In genomic region chr3:182215881-182216280, GRCh38 we compare ENCODE assay signal across 24 cellular contexts.
A peak's percentile ranks its signal among the peaks of the same experiment; 100 is the strongest.
DNase-seq lines count a peak whose midpoint lies in the region; ATAC-seq, FAIRE-seq and TF ChIP-seq lines count a peak whose summit lies in the region.
"Had no signal": no experiment of that assay in that cellular context is flagged by ENCODE, and none has a peak within 500 bp of the region (broad histone marks: within the 10 kb centered on the region; RNA-seq: fewer than 3 reads in every experiment).

No MANE protein-coding gene starts in this region.

- DNase-seq in NCI-H146 (lab: John Stamatoyannopoulos, UW): peak; percentile 44
- DNase-seq in NCI-H146 treated with DMSO at 0.1 percent for 48 hours (lab: John Stamatoyannopoulos, UW; ENCODE audit: unreplicated experiment): no peak
- no peak for DNase-seq in A549 (ENCODE audit: low read depth in 1 of 2, low spot score in 1 of 2)
- DNase-seq in IMR-90: no peak
- DNase-seq in left ventricle myocardium superior: no peak
- no peak for DNase-seq in BE2C
- DNase-seq: ACHN; Caco-2; Calu3; CD4-positive, alpha-beta T cell; CD8-positive, alpha-beta T cell; DMS 273 treated with DMSO at 0.1 percent for 48 hours; DMS153; DMS53; DMS79; DND-41; EL; GDM1 had no signal

- CTCF ChIA-PET in A549 (lab: Yijun Ruan, JAX): no interaction called here
- CTCF ChIA-PET in IMR-90 (lab: Yijun Ruan, JAX): no interaction called here

- dilution Hi-C loops in IMR-90 (cut with HindIII; ENCODE audit: low sequenced_read_pairs, unreplicated experiment): no loop called here

- H4K5ac ChIP-seq in IMR-90 (ENCODE audit: low read depth, low read length): no peak overlapping the region

- H3K4me2 ChIP-seq in A549 (no peak overlapping the region), IMR-90 (ENCODE audit: low read depth, low read length) (no peak overlapping the region)
- H3K4me2 ChIP-seq: BLaER1 treated with 17β-estradiol and CSF1 and Interleukin-3, amounts not matched to agents 10 nM and 100 nM had no signal

- no peak overlapping the region for H2BK120ac ChIP-seq in IMR-90 (ENCODE audit: low read depth, low read length)

- H2AK5ac ChIP-seq in IMR-90 (ENCODE audit: low read depth, low read length): no peak overlapping the region

- intact Hi-C loops in IMR-90 (cut with micrococcal nuclease) (no loop called here), left ventricle myocardium superior (cut with micrococcal nuclease) (no loop called here)

- no peak overlapping the region for H2BK15ac ChIP-seq in IMR-90 (ENCODE audit: low read depth, low read length)

- no peak for TF ChIP-seq EP300 in A549 (IDR thresholded peaks at IDR 0.05)

- ATAC-seq in A549: no peak
- no peak for ATAC-seq in IMR-90 (ENCODE audit: low read depth)
- no peak for ATAC-seq in left ventricle myocardium superior
- ATAC-seq: CD8-positive, alpha-beta T cell; GM12878 had no signal

- H2AK9ac ChIP-seq in IMR-90 (replicated peaks; ENCODE audit: low read depth, low read length, poor library complexity): no peak overlapping the region

- no peaks in the 10 kb centered on the region for H3K79me1 ChIP-seq in IMR-90 (ENCODE audit: low read depth in 1 of 2, low read length in 2 of 2)

- no peak overlapping the region for H3K18ac ChIP-seq in IMR-90 (ENCODE audit: low read depth, low read length)

- no peak overlapping the region for H4K8ac ChIP-seq in IMR-90 (ENCODE audit: low read depth in 2 of 2, low read length in 2 of 2)

- H2AFZ ChIP-seq in IMR-90 (replicated peaks; ENCODE audit: low read length, poor library complexity): no peak overlapping the region

- H3K9me1 ChIP-seq in IMR-90 (ENCODE audit: insufficient read depth, low read length): no peaks in the 10 kb centered on the region

- TF ChIP-seq RAD21 in A549 (conservative IDR thresholded peaks at IDR 0.05 in 1 of 2, IDR thresholded peaks at IDR 0.05 in 1 of 2) (no peak), IMR-90 (IDR thresholded peaks at IDR 0.05; ENCODE audit: low read length) (no peak)

- no peak for FAIRE-seq in A549 (lab: Jason Lieb, UNC)
- FAIRE-seq: GM12878, GM12892, GM19239 had no signal

- no peak overlapping the region for H3K23ac ChIP-seq in IMR-90 (ENCODE audit: low read depth, low read length)

- no peak overlapping the region for H3K56ac ChIP-seq in IMR-90 (ENCODE audit: extremely low read depth, insufficient read depth, low read length)

- no peak for TF ChIP-seq POLR2A in A549 (IDR thresholded peaks at IDR 0.05; ENCODE audit: low read length)
- TF ChIP-seq POLR2A in IMR-90 (IDR thresholded peaks at IDR 0.05; ENCODE audit: low read depth, low read length): no peak

- BruUV-seq in IMR-90 (replicated peaks; lab: Mats Ljungman, UMichigan): no TSS peak

- no peak overlapping the region for H3K9ac ChIP-seq in IMR-90 (ENCODE audit: low read depth, low read length)
- H3K9ac ChIP-seq: BLaER1 treated with 17β-estradiol and CSF1 and Interleukin-3, amounts not matched to agents 10 nM and 100 nM had no signal

- H3K4me1 ChIP-seq in A549: peaks cover 27% of the 10 kb centered on the region
- no peaks in the 10 kb centered on the region for H3K4me1 ChIP-seq in IMR-90 (ENCODE audit: control insufficient read depth, insufficient read depth, low read length)
- peaks cover 20% of the 10 kb centered on the region for H3K4me1 ChIP-seq in BE2C
- H3K4me1 ChIP-seq: BLaER1 treated with 17β-estradiol and CSF1 and Interleukin-3, amounts not matched to agents 10 nM and 100 nM had no signal

- TF ChIP-seq CTCF in A549 (IDR thresholded peaks at IDR 0.05) (no peak), IMR-90 (conservative IDR thresholded peaks at IDR 0.05; ENCODE audit: low read depth, low read length) (no peak), BE2C (IDR thresholded peaks at IDR 0.05; ENCODE audit: low read depth, low read length) (no peak)

- H3K14ac ChIP-seq in IMR-90 (replicated peaks; ENCODE audit: low read depth, low read length): no peak overlapping the region

- H3K4me3 ChIP-seq in A549: no peak overlapping the region
- H3K4me3 ChIP-seq in IMR-90 (ENCODE audit: insufficient read depth, low read depth, low read length): no peak overlapping the region
- no peak overlapping the region for H3K4me3 ChIP-seq in BE2C (ENCODE audit: low read depth, low read length)
- H3K4me3 ChIP-seq: BLaER1 treated with 17β-estradiol and CSF1 and Interleukin-3, amounts not matched to agents 10 nM and 100 nM; GM12878 had no signal

- no peaks in the 10 kb centered on the region for H3K36me3 ChIP-seq in IMR-90 (ENCODE audit: control insufficient read depth, insufficient read depth, low read length)
- no peaks in the 10 kb centered on the region for H3K36me3 ChIP-seq in BE2C
- H3K36me3 ChIP-seq: BLaER1 treated with 17β-estradiol and CSF1 and Interleukin-3, amounts not matched to agents 10 nM and 100 nM had no signal

- no peaks in the 10 kb centered on the region for H3K27me3 ChIP-seq in IMR-90 (ENCODE audit: control insufficient read depth, insufficient read depth, low read length)
- no peaks in the 10 kb centered on the region for H3K27me3 ChIP-seq in BE2C
- H3K27me3 ChIP-seq: BLaER1 treated with 17β-estradiol and CSF1 and Interleukin-3, amounts not matched to agents 10 nM and 100 nM had no signal

- no peak overlapping the region for H3K4ac ChIP-seq in IMR-90 (ENCODE audit: low read depth, low read length)

- H3K9me3 ChIP-seq in A549: no peaks in the 10 kb centered on the region
- peaks cover 10% of the 10 kb centered on the region for H3K9me3 ChIP-seq in IMR-90 (ENCODE audit: control insufficient read depth, insufficient read depth, low read length)
- H3K9me3 ChIP-seq in BE2C: no peaks in the 10 kb centered on the region
- H3K9me3 ChIP-seq: BLaER1 treated with 17β-estradiol and CSF1 and Interleukin-3, amounts not matched to agents 10 nM and 100 nM; Caco-2 had no signal

- H4K20me1 ChIP-seq in IMR-90 (ENCODE audit: insufficient read depth, low read length): no peaks in the 10 kb centered on the region
- H4K20me1 ChIP-seq: BLaER1 treated with 17β-estradiol and CSF1 and Interleukin-3, amounts not matched to agents 10 nM and 100 nM had no signal

- H2BK20ac ChIP-seq in IMR-90 (ENCODE audit: low read depth, low read length): no peak overlapping the region

- H3K27ac ChIP-seq in A549: no peak overlapping the region
- H3K27ac ChIP-seq in IMR-90 (ENCODE audit: insufficient read depth, low read length): no peak overlapping the region
- H3K27ac ChIP-seq: 22Rv1; BLaER1 treated with 17β-estradiol and CSF1 and Interleukin-3, amounts not matched to agents 10 nM and 100 nM; C4-2B had no signal

- POLR2A ChIA-PET in A549 (lab: Yijun Ruan, JAX): no interaction called here
- POLR2A ChIA-PET in IMR-90 (lab: Charles Lee; ENCODE audit: unreplicated experiment): no interaction called here

- no peak overlapping the region for H2BK5ac ChIP-seq in IMR-90 (ENCODE audit: low read depth, low read length, poor library complexity, severe bottlenecking)

- no peak overlapping the region for H4K91ac ChIP-seq in IMR-90 (ENCODE audit: insufficient read depth, low read depth, low read length)

- in situ Hi-C loops in IMR-90 (cut with MboI; ENCODE audit: low sequenced_read_pairs): no loop called here

TF ChIP-seq in A549, 52 proteins besides CTCF, POLR2A, EP300 and RAD21:
- TF ChIP-seq EHMT2 (IDR thresholded peaks at IDR 0.05; ENCODE audit: low read depth) (no peak), NPAS2 (CRISPR knock-in tag; IDR thresholded peaks at IDR 0.05; ENCODE audit: borderline replicate concordance) (no peak), MAFK (IDR thresholded peaks at IDR 0.05; ENCODE audit: partially characterized antibody) (peak; percentile 57), TFCP2L1 (CRISPR knock-in tag; IDR thresholded peaks at IDR 0.05) (no peak), TP53 (CRISPR knock-in tag; IDR thresholded peaks at IDR 0.05) (no peak), SREBF2 (IDR thresholded peaks at IDR 0.05) (no peak), RARB (CRISPR knock-in tag; IDR thresholded peaks at IDR 0.05) (no peak)

TF ChIP-seq in IMR-90, 13 proteins besides CTCF, POLR2A, EP300 and RAD21:
- TF ChIP-seq MAFK (IDR thresholded peaks at IDR 0.05; ENCODE audit: low read depth, low read length) (0 out of 2 replicates have a peak, but pooled peaks have one; percentile 39), RCOR1 (IDR thresholded peaks at IDR 0.05; ENCODE audit: insufficient replicate concordance, low read length) (no peak), CEBPB (IDR thresholded peaks at IDR 0.05; ENCODE audit: low read depth, low read length) (no peak), MXI1 (IDR thresholded peaks at IDR 0.05; ENCODE audit: borderline replicate concordance, low read depth, low read length) (no peak), FOS (IDR thresholded peaks at IDR 0.05; ENCODE audit: low read depth, low read length) (no peak), SMC3 (IDR thresholded peaks at IDR 0.05; ENCODE audit: low read depth, low read length) (no peak)
- TF ChIP-seq, protein P1, sequence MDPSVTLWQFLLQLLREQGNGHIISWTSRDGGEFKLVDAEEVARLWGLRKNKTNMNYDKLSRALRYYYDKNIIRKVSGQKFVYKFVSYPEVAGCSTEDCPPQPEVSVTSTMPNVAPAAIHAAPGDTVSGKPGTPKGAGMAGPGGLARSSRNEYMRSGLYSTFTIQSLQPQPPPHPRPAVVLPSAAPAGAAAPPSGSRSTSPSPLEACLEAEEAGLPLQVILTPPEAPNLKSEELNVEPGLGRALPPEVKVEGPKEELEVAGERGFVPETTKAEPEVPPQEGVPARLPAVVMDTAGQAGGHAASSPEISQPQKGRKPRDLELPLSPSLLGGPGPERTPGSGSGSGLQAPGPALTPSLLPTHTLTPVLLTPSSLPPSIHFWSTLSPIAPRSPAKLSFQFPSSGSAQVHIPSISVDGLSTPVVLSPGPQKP (IDR thresholded peaks at IDR 0.05; ENCODE audit: borderline replicate concordance, low read depth, low read length): no peak
